ENCODE assay signal across 2 cellular contexts in genomic region chr6:106017454-106017853, GRCh38.
A peak's percentile ranks its signal among the peaks of the same experiment; 100 is the strongest.
TF ChIP-seq lines count a peak whose summit lies in the region.

No MANE protein-coding gene starts in this region.

TF ChIP-seq in GM23338, 12 proteins besides CTCF, POLR2A, EP300 and RAD21 (continued from another document):
- TF ChIP-seq STAT1 (IDR thresholded peaks at IDR 0.05; ENCODE audit: unreplicated experiment) (no peak), POLR2AphosphoS5 (IDR thresholded peaks at IDR 0.05; ENCODE audit: low read depth) (no peak), NANOG (IDR thresholded peaks at IDR 0.05; ENCODE audit: borderline replicate concordance) (no peak), JUNB (IDR thresholded peaks at IDR 0.05; ENCODE audit: unreplicated experiment) (no peak), ZNF462 (CRISPR knock-in tag; IDR thresholded peaks at IDR 0.05) (no peak), ETS1 (IDR thresholded peaks at IDR 0.05) (no peak)

TF ChIP-seq in K562, 482 proteins besides CTCF, POLR2A, EP300 and RAD21 (continued from another document):
- TF ChIP-seq C11orf30 (IDR thresholded peaks at IDR 0.05; ENCODE audit: low read depth) (peak; percentile 22; the same call in 1 of the 2 replicates), SMARCA4 (IDR thresholded peaks at IDR 0.05) (0 out of 2 replicates have a peak, but pooled peaks have one; percentile 16), NRF1 (conservative IDR thresholded peaks at IDR 0.05 in 1 of 2, IDR thresholded peaks at IDR 0.05 in 1 of 2) (peak in 1 of 2 experiments; percentile 15; a peak in 1 of 4 replicates), NFE2 (IDR thresholded peaks at IDR 0.05; ENCODE audit: low read depth) (peak; percentile 60), MBD1 (CRISPR knock-in tag; IDR thresholded peaks at IDR 0.05) (no peak), SP2 (IDR thresholded peaks at IDR 0.05; ENCODE audit: extremely low read depth, low read depth, low read length, poor library complexity, severe bottlenecking) (no peak), MAFK (IDR thresholded peaks at IDR 0.05; ENCODE audit: low read length) (peak; percentile 26; the same call in 1 of the 2 replicates), MEIS2 (IDR thresholded peaks at IDR 0.05; ENCODE audit: partially characterized antibody) (peak; percentile 51), ZNF436 (CRISPR knock-in tag; IDR thresholded peaks at IDR 0.05) (no peak)
- TF ChIP-seq, protein P1, sequence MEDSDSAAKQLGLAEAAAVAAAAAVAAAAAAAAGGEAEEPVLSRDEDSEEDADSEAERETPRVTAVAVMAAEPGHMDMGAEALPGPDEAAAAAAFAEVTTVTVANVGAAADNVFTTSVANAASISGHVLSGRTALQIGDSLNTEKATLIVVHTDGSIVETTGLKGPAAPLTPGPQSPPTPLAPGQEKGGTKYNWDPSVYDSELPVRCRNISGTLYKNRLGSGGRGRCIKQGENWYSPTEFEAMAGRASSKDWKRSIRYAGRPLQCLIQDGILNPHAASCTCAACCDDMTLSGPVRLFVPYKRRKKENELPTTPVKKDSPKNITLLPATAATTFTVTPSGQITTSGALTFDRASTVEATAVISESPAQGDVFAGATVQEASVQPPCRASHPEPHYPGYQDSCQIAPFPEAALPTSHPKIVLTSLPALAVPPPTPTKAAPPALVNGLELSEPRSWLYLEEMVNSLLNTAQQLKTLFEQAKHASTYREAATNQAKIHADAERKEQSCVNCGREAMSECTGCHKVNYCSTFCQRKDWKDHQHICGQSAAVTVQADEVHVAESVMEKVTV (CRISPR knock-in tag; IDR thresholded peaks at IDR 0.05): no peak
- TF ChIP-seq, protein P2, sequence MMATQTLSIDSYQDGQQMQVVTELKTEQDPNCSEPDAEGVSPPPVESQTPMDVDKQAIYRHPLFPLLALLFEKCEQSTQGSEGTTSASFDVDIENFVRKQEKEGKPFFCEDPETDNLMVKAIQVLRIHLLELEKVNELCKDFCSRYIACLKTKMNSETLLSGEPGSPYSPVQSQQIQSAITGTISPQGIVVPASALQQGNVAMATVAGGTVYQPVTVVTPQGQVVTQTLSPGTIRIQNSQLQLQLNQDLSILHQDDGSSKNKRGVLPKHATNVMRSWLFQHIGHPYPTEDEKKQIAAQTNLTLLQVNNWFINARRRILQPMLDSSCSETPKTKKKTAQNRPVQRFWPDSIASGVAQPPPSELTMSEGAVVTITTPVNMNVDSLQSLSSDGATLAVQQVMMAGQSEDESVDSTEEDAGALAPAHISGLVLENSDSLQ (IDR thresholded peaks at IDR 0.05): 0 out of 2 replicates have a peak, but pooled peaks have one; percentile 19
- TF ChIP-seq, protein P3, sequence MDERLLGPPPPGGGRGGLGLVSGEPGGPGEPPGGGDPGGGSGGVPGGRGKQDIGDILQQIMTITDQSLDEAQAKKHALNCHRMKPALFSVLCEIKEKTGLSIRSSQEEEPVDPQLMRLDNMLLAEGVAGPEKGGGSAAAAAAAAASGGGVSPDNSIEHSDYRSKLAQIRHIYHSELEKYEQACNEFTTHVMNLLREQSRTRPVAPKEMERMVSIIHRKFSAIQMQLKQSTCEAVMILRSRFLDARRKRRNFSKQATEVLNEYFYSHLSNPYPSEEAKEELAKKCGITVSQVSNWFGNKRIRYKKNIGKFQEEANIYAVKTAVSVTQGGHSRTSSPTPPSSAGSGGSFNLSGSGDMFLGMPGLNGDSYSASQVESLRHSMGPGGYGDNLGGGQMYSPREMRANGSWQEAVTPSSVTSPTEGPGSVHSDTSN (CRISPR knock-in tag; IDR thresholded peaks at IDR 0.05; ENCODE audit: low read depth): no peak
- TF ChIP-seq, protein P3 (tag; conservative IDR thresholded peaks at IDR 0.05; ENCODE audit: low read depth): peak; percentile 57; the same call in 1 of the 2 replicates
